Comparison of ENCODE assay signal across 9 cellular contexts in genomic region chr11:62883677-62884076, GRCh38. TPM values are rescaled to one million over a fixed set of nuclear protein-coding genes. Genes with fewer than 3 reads are reported as not detected.
DNase-seq lines count a peak whose midpoint lies in the region; ATAC-seq and TF ChIP-seq lines count a peak whose summit lies in the region.
"Had no signal": no experiment of that assay in that cellular context is flagged by ENCODE, and none has a peak within 500 bp of the region (broad histone marks: within the 10 kb centered on the region; RNA-seq: fewer than 3 reads in every experiment).

No MANE protein-coding gene starts in this region.

- intact Hi-C loops in left lung (cut with DNase I), result no loop called here

- peaks cover 73% of the 10 kb centered on the region for H3K36me3 ChIP-seq in BE2C
- H3K36me3 ChIP-seq in left lung, result peaks cover under 1 to 69% of the 10 kb centered on the region in 2 donors

- H3K27ac Mint-ChIP-seq in T-helper 17 cell, result peak overlapping the region; percentile 98

- H3K4me1 Mint-ChIP-seq in T-helper 17 cell, result peaks cover 50% of the 10 kb centered on the region

- no peak for ATAC-seq in T-helper 17 cell
- no peak for ATAC-seq in left lung
- no peak for ATAC-seq in GM19455 (IDR thresholded peaks at IDR 0.05; ENCODE audit: unreplicated experiment)
- no peak for ATAC-seq in GM21360 (IDR thresholded peaks at IDR 0.05; ENCODE audit: unreplicated experiment)
- no peak for ATAC-seq in GM19023 (IDR thresholded peaks at IDR 0.05; ENCODE audit: unreplicated experiment)

- H3K4me3 ChIP-seq in BE2C (ENCODE audit: low read depth, low read length), result peak overlapping the region; percentile 83
- peak overlapping the region in 1 of 2 donors; percentile 92 for H3K4me3 ChIP-seq in left lung

- peak overlapping the region; percentile 99 for H3K27ac ChIP-seq in left lung

- no peak for DNase-seq in BE2C
- no peak for DNase-seq in T-helper 17 cell
- DNase-seq in left lung, result no peak
- DNase-seq: NCI-H2029 treated with DMSO at 0.1 percent for 48 hours had no signal

- H3K27me3 ChIP-seq in BE2C, result no peaks in the 10 kb centered on the region
- H3K27me3 ChIP-seq in left lung, result no peaks in the 10 kb centered on the region

- H3K36me3 Mint-ChIP-seq in T-helper 17 cell (ENCODE audit: low read depth), result peaks cover 12% of the 10 kb centered on the region

- no peak overlapping the region for H3K4me3 Mint-ChIP-seq in T-helper 17 cell

- H3K9me3 ChIP-seq in BE2C (no peaks in the 10 kb centered on the region), T-helper 17 cell (ENCODE audit: control insufficient read depth, low read length, poor library complexity, severe bottlenecking) (no peaks in the 10 kb centered on the region), left lung (no peaks in the 10 kb centered on the region)

- H3K4me1 ChIP-seq in BE2C (0 out of 2 replicates have a peak, but pooled peaks cover 3% of the 10 kb centered on the region), left lung (peaks cover 39 to 80% of the 10 kb centered on the region in 2 donors)

- TF ChIP-seq CTCF in BE2C (IDR thresholded peaks at IDR 0.05; ENCODE audit: low read depth, low read length) (no peak), left lung (IDR thresholded peaks at IDR 0.05) (no peak)

- no peaks in the 10 kb centered on the region for H3K27me3 Mint-ChIP-seq in T-helper 17 cell

RNA-seq across cellular contexts. Expression of gene SLC3A2, which starts 3.0 kb away (rescaled TPM):
- 878 TPM for polyA plus RNA-seq in BE2C (2012; ENCODE audit: insufficient read depth, insufficient read length, low read depth)
- total RNA-seq in T-helper 17 cell, result 100 to 1,000 TPM; 233 to 240 TPM
- total RNA-seq in left lung, result 100 to 1,000 TPM; 131 to 228 TPM

RNA-seq across cellular contexts. Expression of gene CHRM1, which starts 37.5 kb away (rescaled TPM):
- polyA plus RNA-seq in BE2C (2012; ENCODE audit: insufficient read depth, insufficient read length, low read depth), result 5.8 TPM
- total RNA-seq in T-helper 17 cell (not detected), left lung (1 to 10 TPM; 1.2 to 2.3 TPM)
- total RNA-seq: subcutaneous adipose tissue had no signal

RNA-seq across cellular contexts. Expression of gene WDR74, which starts 44.3 kb away (rescaled TPM):
- 189 TPM for polyA plus RNA-seq in BE2C (2012; ENCODE audit: insufficient read depth, insufficient read length, low read depth)
- total RNA-seq in T-helper 17 cell (100 to 1,000 TPM; 146 to 163 TPM), left lung (10 to 100 TPM; 24.6 to 45.4 TPM)

RNA-seq across cellular contexts. Expression of gene TEX54, which starts 51.0 kb away (rescaled TPM):
- polyA plus RNA-seq in BE2C (2012; ENCODE audit: insufficient read depth, insufficient read length, low read depth), result not detected
- not detected for total RNA-seq in T-helper 17 cell
- total RNA-seq in left lung, result not detected
- total RNA-seq: subcutaneous adipose tissue had no signal
- polyA plus RNA-seq: esophagus had no signal

RNA-seq across cellular contexts. Expression of gene STX5, which starts 51.8 kb away (rescaled TPM):
- 13.3 TPM for polyA plus RNA-seq in BE2C (2012; ENCODE audit: insufficient read depth, insufficient read length, low read depth)
- total RNA-seq in T-helper 17 cell (100 to 1,000 TPM; 103 to 119 TPM), left lung (10 to 100 TPM; 38.9 to 40.5 TPM)
